15 cellular contexts compared by ENCODE assay signal in the genomic region with DNA sequence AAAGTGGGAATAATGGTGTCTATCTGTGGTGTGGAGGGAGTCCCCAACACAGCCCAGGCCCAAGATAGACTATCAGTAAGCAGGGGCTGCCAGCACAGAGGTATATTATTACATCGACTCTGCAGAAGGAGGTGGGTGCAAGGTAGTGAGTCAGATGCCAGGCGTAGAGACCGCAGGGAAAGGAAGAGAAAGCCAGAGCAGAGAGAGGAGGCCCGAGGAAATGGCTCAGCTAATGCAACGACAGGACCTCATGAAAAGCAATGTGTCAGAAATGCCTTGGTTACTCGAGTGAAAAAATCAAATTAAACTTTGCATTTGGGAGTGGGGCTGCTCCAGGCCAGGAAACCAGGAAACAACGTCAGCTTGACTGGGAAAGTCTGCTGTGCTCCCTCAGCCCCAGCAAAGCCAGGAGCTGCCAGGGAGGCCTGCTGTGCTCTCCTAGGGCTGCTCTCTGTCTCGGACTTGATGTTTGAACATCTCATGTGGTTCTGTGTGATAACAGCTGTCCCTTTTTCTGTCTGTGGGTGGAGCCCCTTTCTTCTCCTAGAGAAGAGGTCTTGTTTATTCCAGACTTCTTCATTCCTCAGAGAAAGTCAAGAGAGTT.
"Had no signal": no experiment of that assay in that cellular context is flagged by ENCODE, and none has a peak within 500 bp of the region (broad histone marks: within the 10 kb centered on the region; RNA-seq: fewer than 3 reads in every experiment).

No MANE protein-coding gene starts in this region.

- DNase-seq: activated T-cell treated with anti-CD3 and anti-CD28 coated beads, Interleukin-2, amount 50 U/mL, for 1 hour; cortex of kidney; effector memory CD4-positive, alpha-beta T cell; left cardiac atrium; naive thymus-derived CD4-positive, alpha-beta T cell; nucleus accumbens; right lobe of liver had no signal

- H3K36me3 Mint-ChIP-seq: activated naive CD4-positive, alpha-beta T cell treated with anti-CD3 and anti-CD28 coated beads, Interleukin-2, amount 50 U/mL, for 24 hours; brain; naive thymus-derived CD4-positive, alpha-beta T cell; stimulated activated memory B cell treated with anti-CD40 and anti-IgM and Interleukin-4, amounts not matched to agents 10 μg/mL and 1 μg/mL and 100 μg/mL, for 72 hours had no signal

- H3K4me1 Mint-ChIP-seq: activated naive CD4-positive, alpha-beta T cell treated with anti-CD3 and anti-CD28 coated beads, Interleukin-2, amount 50 U/mL, for 24 hours; brain; central memory CD8-positive, alpha-beta T cell; naive thymus-derived CD4-positive, alpha-beta T cell; stimulated activated memory B cell treated with anti-CD40 and anti-IgM and Interleukin-4, amounts not matched to agents 10 μg/mL and 1 μg/mL and 100 μg/mL, for 72 hours had no signal

- H3K27me3 Mint-ChIP-seq: activated naive CD4-positive, alpha-beta T cell treated with anti-CD3 and anti-CD28 coated beads, Interleukin-2, amount 50 U/mL, for 24 hours; progenitor cell of endocrine pancreas; stimulated activated memory B cell treated with anti-CD40 and anti-IgM and Interleukin-4, amounts not matched to agents 10 μg/mL and 1 μg/mL and 100 μg/mL, for 72 hours had no signal

- H3K27ac Mint-ChIP-seq: activated naive CD4-positive, alpha-beta T cell treated with anti-CD3 and anti-CD28 coated beads, Interleukin-2, amount 50 U/mL, for 24 hours; naive thymus-derived CD4-positive, alpha-beta T cell; progenitor cell of endocrine pancreas; stimulated activated memory B cell treated with anti-CD40 and anti-IgM and Interleukin-4, amounts not matched to agents 10 μg/mL and 1 μg/mL and 100 μg/mL, for 72 hours had no signal

- H3K4me1 ChIP-seq: right lobe of liver, tibial nerve had no signal

- H3K36me3 ChIP-seq: gastroesophageal sphincter, right lobe of liver, tibial nerve had no signal

- H3K27me3 ChIP-seq: gastroesophageal sphincter, right lobe of liver, tibial nerve had no signal

- H3K27ac ChIP-seq: gastroesophageal sphincter, right lobe of liver, tibial nerve had no signal

- ATAC-seq: gastroesophageal sphincter; left cardiac atrium; naive thymus-derived CD4-positive, alpha-beta T cell; right lobe of liver; stimulated activated memory B cell treated with anti-CD40 and anti-IgM and Interleukin-4, amounts not matched to agents 10 μg/mL and 1 μg/mL and 100 μg/mL, for 72 hours had no signal

- H3K4me3 Mint-ChIP-seq: activated naive CD4-positive, alpha-beta T cell treated with anti-CD3 and anti-CD28 coated beads, Interleukin-2, amount 50 U/mL, for 24 hours; brain; central memory CD8-positive, alpha-beta T cell; naive thymus-derived CD4-positive, alpha-beta T cell; stimulated activated memory B cell treated with anti-CD40 and anti-IgM and Interleukin-4, amounts not matched to agents 10 μg/mL and 1 μg/mL and 100 μg/mL, for 72 hours had no signal

- H3K9me3 ChIP-seq: right lobe of liver had no signal

- H3K4me3 ChIP-seq: gastroesophageal sphincter, lung, right lobe of liver, tibial nerve had no signal
